In genomic region chrX:42714981-42715688, GRCh38 we compare ENCODE assay signal across 9 cellular contexts.
DNase-seq lines count a peak whose midpoint lies in the region; TF ChIP-seq lines count a peak whose summit lies in the region.
"Had no signal": no experiment of that assay in that cellular context is flagged by ENCODE, and none has a peak within 500 bp of the region (broad histone marks: within the 10 kb centered on the region; RNA-seq: fewer than 3 reads in every experiment).

No MANE protein-coding gene starts in this region.

- H3K9ac ChIP-seq in colonic mucosa (ENCODE audit: low read depth in 2 of 2, low read length in 2 of 2): no peak overlapping the region
- no peak overlapping the region for H3K9ac ChIP-seq in mesenchymal stem cell (ENCODE audit: low read length)
- no peak overlapping the region for H3K9ac ChIP-seq in Karpas-422 (ENCODE audit: low read length)

- no peak overlapping the region for H3K4ac ChIP-seq in mesenchymal stem cell (ENCODE audit: low read depth in 1 of 2, low read length in 2 of 2)

- H3K4me2 ChIP-seq in mesenchymal stem cell (ENCODE audit: low read length, poor library complexity, severe bottlenecking): no peak overlapping the region
- H3K4me2 ChIP-seq in Karpas-422 (ENCODE audit: low read depth, low read length, poor library complexity, severe bottlenecking): no peak overlapping the region

- H3K27ac ChIP-seq in colonic mucosa (no peak overlapping the region), mesenchymal stem cell (ENCODE audit: low read length, poor library complexity, severe bottlenecking) (no peak overlapping the region), Karpas-422 (ENCODE audit: low read length) (no peak overlapping the region)

- H3K9me3 ChIP-seq in colonic mucosa: no peaks in the 10 kb centered on the region
- no peaks in the 10 kb centered on the region for H3K9me3 ChIP-seq in mesenchymal stem cell (ENCODE audit: control insufficient read depth, low read length)
- peaks cover 7% of the 10 kb centered on the region; the same call in 1 of the 2 replicates for H3K9me3 ChIP-seq in Karpas-422 (ENCODE audit: low read length)

- H3K79me2 ChIP-seq in Karpas-422 (ENCODE audit: low read length): no peaks in the 10 kb centered on the region

- H3K27me3 ChIP-seq in colonic mucosa (no peaks in the 10 kb centered on the region), mesenchymal stem cell (ENCODE audit: control insufficient read depth in 1 of 2, insufficient read depth in 1 of 2, low read length in 2 of 2) (no peaks in the 10 kb centered on the region), Karpas-422 (ENCODE audit: low read length) (no peaks in the 10 kb centered on the region)

- H2BK5ac ChIP-seq in mesenchymal stem cell (ENCODE audit: low read depth, low read length, poor library complexity, severe bottlenecking): no peak overlapping the region

- H4K8ac ChIP-seq in mesenchymal stem cell (ENCODE audit: low read length): peak overlapping the region; percentile 49

- DNase-seq in HuH-7 (ENCODE audit: low spot score) (peak; percentile 26), colonic mucosa (peak; percentile 66), mesenchymal stem cell (no peak), NCI-H187 treated with DMSO at 0.1 percent for 48 hours (lab: John Stamatoyannopoulos, UW) (no peak), Karpas-422 (no peak)
- peak; percentile 2 for DNase-seq in activated CD4-positive, CD25-positive, alpha-beta regulatory T cell treated with anti-CD3 and anti-CD28 coated beads, Interleukin-2, amount 50 U/mL, for 16 hours (ENCODE audit: low read depth, low spot score)
- peak; percentile 8 to 26 for DNase-seq in stimulated activated CD8-positive, alpha-beta memory T cell treated with anti-CD3 and anti-CD28 coated beads, Interleukin-7, amount 100 ng/mL, for 4 hours (ENCODE audit: low read depth in 2 of 2)

- TF ChIP-seq CTCF in GM12874 (IDR thresholded peaks at IDR 0.05; ENCODE audit: insufficient read depth, low read depth, low read length): peak; percentile 69
- peak; percentile 32 for TF ChIP-seq CTCF in colonic mucosa (IDR thresholded peaks at IDR 0.05)

- H3K36me3 ChIP-seq in colonic mucosa (no peaks in the 10 kb centered on the region), mesenchymal stem cell (ENCODE audit: control insufficient read depth in 1 of 2, insufficient read depth in 2 of 2, low read depth in 1 of 2, low read length in 2 of 2) (no peaks in the 10 kb centered on the region), Karpas-422 (ENCODE audit: insufficient read depth, low read length) (no peaks in the 10 kb centered on the region)

- no peak overlapping the region for H3K14ac ChIP-seq in mesenchymal stem cell (ENCODE audit: low read length in 2 of 2)

- H3K79me1 ChIP-seq in mesenchymal stem cell (replicated peaks; ENCODE audit: low read length, poor library complexity, severe bottlenecking): no peaks in the 10 kb centered on the region

- H2BK15ac ChIP-seq in mesenchymal stem cell (ENCODE audit: low read depth, poor library complexity, severe bottlenecking): no peak overlapping the region

- no peaks in the 10 kb centered on the region for H4K20me1 ChIP-seq in Karpas-422 (ENCODE audit: insufficient read depth, low read depth, low read length)

- H3K18ac ChIP-seq in mesenchymal stem cell (ENCODE audit: low read depth in 1 of 2, low read length in 2 of 2): no peak overlapping the region

- H2AK5ac ChIP-seq in mesenchymal stem cell (ENCODE audit: low read length, severe bottlenecking): no peak overlapping the region

- H2BK120ac ChIP-seq in mesenchymal stem cell (ENCODE audit: low read depth, low read length): no peak overlapping the region

- H2AFZ ChIP-seq in mesenchymal stem cell (ENCODE audit: low read depth, low read length) (no peak overlapping the region), Karpas-422 (ENCODE audit: low read length) (no peak overlapping the region)

- H4K91ac ChIP-seq in mesenchymal stem cell (ENCODE audit: low read length): no peak overlapping the region

- intact Hi-C loops in colonic mucosa (cut with DNase I): no loop called here

- 81% methylated on average over 9 of the region's 10 CpGs for WGBS in mesenchymal stem cell

- no peak overlapping the region for H3K4me3 ChIP-seq in colonic mucosa
- H3K4me3 ChIP-seq in mesenchymal stem cell (ENCODE audit: insufficient read depth in 1 of 2, low read depth in 1 of 2, low read length in 2 of 2): no peak overlapping the region
- no peak overlapping the region for H3K4me3 ChIP-seq in Karpas-422 (ENCODE audit: low read length)
- H3K4me3 ChIP-seq: skin epidermis had no signal

- no peak overlapping the region for H2BK12ac ChIP-seq in mesenchymal stem cell (ENCODE audit: low read length in 2 of 2)

- no peaks in the 10 kb centered on the region for H3K9me2 ChIP-seq in Karpas-422 (replicated peaks; ENCODE audit: insufficient read depth, low read length)

- no peak overlapping the region for H3K23ac ChIP-seq in mesenchymal stem cell (ENCODE audit: low read length in 2 of 2)

- H3K4me1 ChIP-seq in colonic mucosa: no peaks in the 10 kb centered on the region
- H3K4me1 ChIP-seq in mesenchymal stem cell (ENCODE audit: control insufficient read depth, insufficient read depth, low read depth, low read length): no peaks in the 10 kb centered on the region
- H3K4me1 ChIP-seq in Karpas-422 (ENCODE audit: low read length): no peaks in the 10 kb centered on the region

Comparison
In these comparisons a context has a peak if more than half of its experiments do, and no peak if none do; other contexts are left out.
1. DNase-seq: peak in HuH-7 (single experiment), activated CD4-positive, CD25-positive, alpha-beta regulatory T cell treated with anti-CD3 and anti-CD28 coated beads, Interleukin-2, amount 50 U/mL, for 16 hours (single experiment), colonic mucosa (single experiment) and stimulated activated CD8-positive, alpha-beta memory T cell treated with anti-CD3 and anti-CD28 coated beads, Interleukin-7, amount 100 ng/mL, for 4 hours (2 of 2); none in mesenchymal stem cell (single experiment), NCI-H187 treated with DMSO at 0.1 percent for 48 hours (single experiment) and Karpas-422 (single experiment).